Comparison of ENCODE assay signal across 30 cellular contexts in genomic region chr2:239431536-239431935, GRCh38.
"Had no signal": no experiment of that assay in that cellular context is flagged by ENCODE, and none has a peak within 500 bp of the region (broad histone marks: within the 10 kb centered on the region; RNA-seq: fewer than 3 reads in every experiment).

No MANE protein-coding gene starts in this region.

- H3K9ac ChIP-seq: neural progenitor cell, parathyroid adenoma had no signal

- H3K36me3 ChIP-seq: left lung, lower lobe of right lung, neutrophil, right atrium auricular region, right lobe of liver, tibial nerve, vagina had no signal

- H3K27me3 ChIP-seq: left lung, neural progenitor cell, neutrophil, right atrium auricular region, right lobe of liver, tibial nerve, vagina had no signal

- DNase-seq: hypothalamus; immature natural killer cell; kidney; left colon; left lung; lower lobe of right lung; mesendoderm; naive B cell; natural killer cell; nephron progenitor cell; occipital lobe; right lobe of liver; stimulated activated CD4-positive, alpha-beta T cell treated with anti-CD3 and anti-CD28 coated beads, Interleukin-1b, Interleukin-23, amount 100 ng/mL, for 48 hours; stimulated activated CD4-positive, alpha-beta T cell treated with anti-CD3 and anti-CD28 coated beads, Interleukin-2, amount 100 ng/mL, for 48 hours; stimulated activated CD4-positive, alpha-beta T cell treated with anti-CD3 and anti-CD28 coated beads, Interleukin-4, amount 100 ng/mL, for 4 hours; stimulated activated CD8-positive, alpha-beta memory T cell treated with anti-CD3 and anti-CD28 coated beads, Interleukin-4, amount 100 ng/mL, for 48 hours; stimulated activated naive CD4-positive, alpha-beta T cell treated with Interleukin-2 at 50 U/mL for 16 hours; stimulated activated naive CD8-positive, alpha-beta T cell treated with anti-CD3 and anti-CD28 coated beads, Interleukin-15, amount 100 ng/mL, for 72 hours; substantia nigra had no signal

- H3K9me3 ChIP-seq: neutrophil, right lobe of liver had no signal

- H3K27ac Mint-ChIP-seq: mesothelial cell of epicardium; naive B cell; natural killer cell; nephron progenitor cell; neural progenitor cell; progenitor cell of endocrine pancreas; stimulated activated memory B cell treated with anti-CD40 and anti-IgM and Interleukin-4, amounts not matched to agents 10 μg/mL and 1 μg/mL and 100 μg/mL, for 72 hours; stimulated activated naive CD8-positive, alpha-beta T cell treated with anti-CD3 and anti-CD28 coated beads, Interleukin-15, amount 100 ng/mL, for 72 hours; type B pancreatic cell had no signal

- H3K79me2 ChIP-seq: parathyroid adenoma had no signal

- H2AFZ ChIP-seq: neural progenitor cell, parathyroid adenoma had no signal

- H3K4me3 Mint-ChIP-seq: immature natural killer cell; mesothelial cell of epicardium; natural killer cell; nephron progenitor cell; neural progenitor cell; stimulated activated memory B cell treated with anti-CD40 and anti-IgM and Interleukin-4, amounts not matched to agents 10 μg/mL and 1 μg/mL and 100 μg/mL, for 72 hours; stimulated activated naive CD8-positive, alpha-beta T cell treated with anti-CD3 and anti-CD28 coated beads, Interleukin-15, amount 100 ng/mL, for 72 hours; type B pancreatic cell had no signal

- H3K36me3 Mint-ChIP-seq: mesothelial cell of epicardium; stimulated activated memory B cell treated with anti-CD40 and anti-IgM and Interleukin-4, amounts not matched to agents 10 μg/mL and 1 μg/mL and 100 μg/mL, for 72 hours; type B pancreatic cell had no signal

- H3K4me1 Mint-ChIP-seq: naive B cell; neural progenitor cell; stimulated activated memory B cell treated with anti-CD40 and anti-IgM and Interleukin-4, amounts not matched to agents 10 μg/mL and 1 μg/mL and 100 μg/mL, for 72 hours had no signal

- H3K27me3 Mint-ChIP-seq: stimulated activated naive CD8-positive, alpha-beta T cell treated with anti-CD3 and anti-CD28 coated beads, Interleukin-15, amount 100 ng/mL, for 72 hours had no signal

- H3K4me1 ChIP-seq: lower lobe of right lung, neural progenitor cell, parathyroid adenoma, right atrium auricular region, right lobe of liver, tibial nerve, vagina had no signal

- H3K4me2 ChIP-seq: neural progenitor cell, smooth muscle cell had no signal

- H3K4me3 ChIP-seq: left lung, lower lobe of right lung, neural progenitor cell, right atrium auricular region, right lobe of liver, smooth muscle cell, tibial nerve, vagina had no signal

- H3K27ac ChIP-seq: left lung, lower lobe of right lung, neural progenitor cell, neutrophil, parathyroid adenoma, right atrium auricular region, right lobe of liver, tibial nerve, vagina had no signal
